In genomic region chr17:49156256-49156655, GRCh38 we compare ENCODE assay signal across 27 cellular contexts.
"Had no signal": no experiment of that assay in that cellular context is flagged by ENCODE, and none has a peak within 500 bp of the region (broad histone marks: within the 10 kb centered on the region; RNA-seq: fewer than 3 reads in every experiment).

No MANE protein-coding gene starts in this region.

- H3K4me1 Mint-ChIP-seq: immature natural killer cell; naive thymus-derived CD4-positive, alpha-beta T cell; neural crest cell; stimulated activated effector memory CD8-positive, alpha-beta T cell treated with anti-CD3 and anti-CD28 coated beads, Interleukin-12 subunit alpha, Interleukin-12 subunit beta, amount 100 ng/mL, for 72 hours had no signal

- H3K36me3 Mint-ChIP-seq: immature natural killer cell; naive thymus-derived CD4-positive, alpha-beta T cell; natural killer cell treated with Interleukin-12 subunit alpha and Interleukin-12 subunit beta and Interleukin-15 and Interleukin-18, amount 100 ng/mL, for 72 hours; stimulated activated effector memory CD8-positive, alpha-beta T cell treated with anti-CD3 and anti-CD28 coated beads, Interleukin-12 subunit alpha, Interleukin-12 subunit beta, amount 100 ng/mL, for 72 hours; type B pancreatic cell had no signal

- DNase-seq: hypothalamus; immature natural killer cell; kidney; left ventricle myocardium inferior; midbrain; mucosa of descending colon; naive thymus-derived CD4-positive, alpha-beta T cell; nucleus accumbens; pancreas; posterior cingulate gyrus; retina; right cardiac atrium; spleen; stimulated activated CD4-positive, alpha-beta T cell treated with anti-CD3 and anti-CD28 coated beads, Interleukin-4, amount 100 ng/mL, for 24 hours; stimulated activated naive CD4-positive, alpha-beta T cell; uterus had no signal

- H3K9me3 Mint-ChIP-seq: immature natural killer cell; natural killer cell treated with Interleukin-12 subunit alpha and Interleukin-12 subunit beta and Interleukin-15 and Interleukin-18, amount 100 ng/mL, for 72 hours; neural crest cell; stimulated activated effector memory CD8-positive, alpha-beta T cell treated with anti-CD3 and anti-CD28 coated beads, Interleukin-12 subunit alpha, Interleukin-12 subunit beta, amount 100 ng/mL, for 72 hours; stimulated activated naive CD8-positive, alpha-beta T cell treated with anti-CD3 and anti-CD28 coated beads, Interleukin-15, Interleukin-2, amounts not matched to agents 100 ng/mL and 50 ng/mL, for 24 hours; type B pancreatic cell had no signal

- H3K36me3 ChIP-seq: left ventricle myocardium inferior, pancreas, prostate gland, spleen, suprapubic skin, thoracic aorta, tibial nerve, uterus had no signal

- H3K4me3 Mint-ChIP-seq: immature natural killer cell; naive thymus-derived CD4-positive, alpha-beta T cell; natural killer cell treated with Interleukin-12 subunit alpha and Interleukin-12 subunit beta and Interleukin-15 and Interleukin-18, amount 100 ng/mL, for 72 hours; neural crest cell; stimulated activated effector memory CD8-positive, alpha-beta T cell treated with anti-CD3 and anti-CD28 coated beads, Interleukin-12 subunit alpha, Interleukin-12 subunit beta, amount 100 ng/mL, for 72 hours; stimulated activated naive CD8-positive, alpha-beta T cell treated with anti-CD3 and anti-CD28 coated beads, Interleukin-15, Interleukin-2, amounts not matched to agents 100 ng/mL and 50 ng/mL, for 24 hours; type B pancreatic cell had no signal

- H3K4me3 ChIP-seq: left ventricle myocardium inferior, lung, mucosa of descending colon, pancreas, prostate gland, skin epidermis, spleen, suprapubic skin, thoracic aorta, tibial nerve, uterus had no signal

- H3K4me1 ChIP-seq: left ventricle myocardium inferior, pancreas, prostate gland, spleen, suprapubic skin, tibial nerve, uterus had no signal

- H3K9me3 ChIP-seq: left ventricle myocardium inferior, mucosa of descending colon, pancreas, prostate gland, spleen, suprapubic skin, thoracic aorta, tibial nerve, uterus had no signal

- H3K27me3 ChIP-seq: pancreas, uterus had no signal

- H3K27ac Mint-ChIP-seq: immature natural killer cell; naive thymus-derived CD4-positive, alpha-beta T cell; natural killer cell treated with Interleukin-12 subunit alpha and Interleukin-12 subunit beta and Interleukin-15 and Interleukin-18, amount 100 ng/mL, for 72 hours; stimulated activated effector memory CD8-positive, alpha-beta T cell treated with anti-CD3 and anti-CD28 coated beads, Interleukin-12 subunit alpha, Interleukin-12 subunit beta, amount 100 ng/mL, for 72 hours; stimulated activated naive CD8-positive, alpha-beta T cell treated with anti-CD3 and anti-CD28 coated beads, Interleukin-15, Interleukin-2, amounts not matched to agents 100 ng/mL and 50 ng/mL, for 24 hours; type B pancreatic cell had no signal
